Comparison of ENCODE assay signal across 1 cellular context in the genomic region with DNA sequence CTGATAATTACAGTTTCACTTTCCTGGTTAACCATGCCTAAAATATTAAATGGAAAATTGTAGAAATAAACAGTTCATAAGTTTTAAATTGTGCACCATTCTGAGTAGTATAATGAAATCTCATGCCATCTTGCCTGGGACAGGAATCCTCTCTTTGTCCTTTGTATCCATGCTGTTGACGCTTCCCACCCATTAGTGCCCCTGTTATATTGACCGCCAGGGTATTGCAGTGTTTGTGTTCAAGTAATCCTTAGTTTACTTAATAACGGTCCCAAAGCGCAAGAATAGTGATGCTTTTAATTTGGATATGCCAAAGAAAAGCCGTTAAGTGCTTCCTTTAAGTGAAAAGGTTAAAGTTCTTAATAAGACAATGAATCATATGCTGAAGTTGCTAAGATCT.
TF ChIP-seq lines count a peak whose summit lies in the region.

No MANE protein-coding gene starts in this region.

TF ChIP-seq in HepG2, 621 proteins besides CTCF, POLR2A, EP300 and RAD21 (continued from another document and continues in another):
- TF ChIP-seq, protein P1, sequence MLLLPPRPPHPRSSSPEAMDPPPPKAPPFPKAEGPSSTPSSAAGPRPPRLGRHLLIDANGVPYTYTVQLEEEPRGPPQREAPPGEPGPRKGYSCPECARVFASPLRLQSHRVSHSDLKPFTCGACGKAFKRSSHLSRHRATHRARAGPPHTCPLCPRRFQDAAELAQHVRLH (CRISPR knock-in tag; IDR thresholded peaks at IDR 0.05; ENCODE audit: borderline replicate concordance, low read depth), result no peak
- TF ChIP-seq ZFYVE20 (CRISPR knock-in tag; IDR thresholded peaks at IDR 0.05; ENCODE audit: borderline replicate concordance, low read depth) (no peak), CREB1 (IDR thresholded peaks at IDR 0.05) (no peak), CREB1 (CRISPR knock-in tag; IDR thresholded peaks at IDR 0.05) (0 out of 2 replicates have a peak, but pooled peaks have one; percentile 34), ZNF451 (CRISPR knock-in tag; IDR thresholded peaks at IDR 0.05) (no peak), SP1 (IDR thresholded peaks at IDR 0.05) (no peak), SP1 (CRISPR knock-in tag; IDR thresholded peaks at IDR 0.05) (no peak), ZKSCAN1 (IDR thresholded peaks at IDR 0.05; ENCODE audit: low read length) (no peak), SOX13 (IDR thresholded peaks at IDR 0.05) (no peak), SOX13 (CRISPR knock-in tag; conservative IDR thresholded peaks at IDR 0.05 in 1 of 2, IDR thresholded peaks at IDR 0.05 in 1 of 2) (peak in 1 of 2 experiments; percentile 43; a peak in 1 of 4 replicates), HMG20B (CRISPR knock-in tag; conservative IDR thresholded peaks at IDR 0.05) (no peak), ZNF761 (CRISPR knock-in tag; conservative IDR thresholded peaks at IDR 0.05) (no peak), ZNF33A (CRISPR knock-in tag; IDR thresholded peaks at IDR 0.05; ENCODE audit: borderline replicate concordance) (no peak), MAFG (CRISPR knock-in tag; IDR thresholded peaks at IDR 0.05) (no peak), NFYC (CRISPR knock-in tag; IDR thresholded peaks at IDR 0.05) (no peak), SCMH1 (CRISPR knock-in tag; IDR thresholded peaks at IDR 0.05; ENCODE audit: borderline replicate concordance) (no peak), PITX1 (CRISPR knock-in tag; IDR thresholded peaks at IDR 0.05) (0 out of 2 replicates have a peak, but pooled peaks have one; percentile 39), PRMT3 (CRISPR knock-in tag; IDR thresholded peaks at IDR 0.05; ENCODE audit: borderline replicate concordance, low read depth) (no peak), ERF (CRISPR knock-in tag; IDR thresholded peaks at IDR 0.05) (no peak), FOXA3 (CRISPR knock-in tag; IDR thresholded peaks at IDR 0.05) (peak; percentile 50), ELF3 (CRISPR knock-in tag; IDR thresholded peaks at IDR 0.05) (no peak), PHF20 (CRISPR knock-in tag; IDR thresholded peaks at IDR 0.05) (no peak), KMT2B (CRISPR knock-in tag; IDR thresholded peaks at IDR 0.05) (no peak), GATAD2A (CRISPR knock-in tag; IDR thresholded peaks at IDR 0.05) (peak; percentile 55), RARA (CRISPR knock-in tag; IDR thresholded peaks at IDR 0.05) (0 out of 2 replicates have a peak, but pooled peaks have one; percentile 28), RFXAP (CRISPR knock-in tag; IDR thresholded peaks at IDR 0.05; ENCODE audit: borderline replicate concordance) (no peak), ZNF75D (CRISPR knock-in tag; IDR thresholded peaks at IDR 0.05; ENCODE audit: borderline replicate concordance) (no peak), ZNF382 (CRISPR knock-in tag; IDR thresholded peaks at IDR 0.05; ENCODE audit: borderline replicate concordance) (no peak), ZNF775 (CRISPR knock-in tag; IDR thresholded peaks at IDR 0.05; ENCODE audit: borderline replicate concordance) (no peak), RELA (CRISPR knock-in tag; IDR thresholded peaks at IDR 0.05) (no peak), HCFC1 (IDR thresholded peaks at IDR 0.05; ENCODE audit: low read depth, low read length) (no peak), RFX3 (CRISPR knock-in tag; IDR thresholded peaks at IDR 0.05) (no peak), ATRX (CRISPR knock-in tag; IDR thresholded peaks at IDR 0.05; ENCODE audit: borderline replicate concordance) (no peak), MED8 (CRISPR knock-in tag; IDR thresholded peaks at IDR 0.05; ENCODE audit: insufficient replicate concordance) (no peak), ISL2 (CRISPR knock-in tag; IDR thresholded peaks at IDR 0.05) (no peak), ZNF232 (CRISPR knock-in tag; IDR thresholded peaks at IDR 0.05; ENCODE audit: borderline replicate concordance) (no peak), REXO4 (CRISPR knock-in tag; IDR thresholded peaks at IDR 0.05; ENCODE audit: borderline replicate concordance) (no peak), ZNF256 (CRISPR knock-in tag; conservative IDR thresholded peaks at IDR 0.05) (no peak), ZNF510 (CRISPR knock-in tag; IDR thresholded peaks at IDR 0.05; ENCODE audit: low read depth) (no peak), CHCHD3 (CRISPR knock-in tag; IDR thresholded peaks at IDR 0.05) (no peak), ZNF839 (CRISPR knock-in tag; IDR thresholded peaks at IDR 0.05; ENCODE audit: borderline replicate concordance) (no peak), NR1H2 (CRISPR knock-in tag; IDR thresholded peaks at IDR 0.05; ENCODE audit: borderline replicate concordance, low read depth) (no peak), TRIM24 (CRISPR knock-in tag; IDR thresholded peaks at IDR 0.05) (no peak), FOXP1 (IDR thresholded peaks at IDR 0.05) (no peak), FOXP1 (CRISPR knock-in tag; IDR thresholded peaks at IDR 0.05) (peak; percentile 53; the same call in 1 of the 2 replicates), THAP11 (CRISPR knock-in tag; IDR thresholded peaks at IDR 0.05) (no peak), ZNF160 (CRISPR knock-in tag; IDR thresholded peaks at IDR 0.05) (no peak)
- TF ChIP-seq, protein P2, sequence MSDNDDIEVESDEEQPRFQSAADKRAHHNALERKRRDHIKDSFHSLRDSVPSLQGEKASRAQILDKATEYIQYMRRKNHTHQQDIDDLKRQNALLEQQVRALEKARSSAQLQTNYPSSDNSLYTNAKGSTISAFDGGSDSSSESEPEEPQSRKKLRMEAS (IDR thresholded peaks at IDR 0.05), result no peak
- TF ChIP-seq, protein P3, sequence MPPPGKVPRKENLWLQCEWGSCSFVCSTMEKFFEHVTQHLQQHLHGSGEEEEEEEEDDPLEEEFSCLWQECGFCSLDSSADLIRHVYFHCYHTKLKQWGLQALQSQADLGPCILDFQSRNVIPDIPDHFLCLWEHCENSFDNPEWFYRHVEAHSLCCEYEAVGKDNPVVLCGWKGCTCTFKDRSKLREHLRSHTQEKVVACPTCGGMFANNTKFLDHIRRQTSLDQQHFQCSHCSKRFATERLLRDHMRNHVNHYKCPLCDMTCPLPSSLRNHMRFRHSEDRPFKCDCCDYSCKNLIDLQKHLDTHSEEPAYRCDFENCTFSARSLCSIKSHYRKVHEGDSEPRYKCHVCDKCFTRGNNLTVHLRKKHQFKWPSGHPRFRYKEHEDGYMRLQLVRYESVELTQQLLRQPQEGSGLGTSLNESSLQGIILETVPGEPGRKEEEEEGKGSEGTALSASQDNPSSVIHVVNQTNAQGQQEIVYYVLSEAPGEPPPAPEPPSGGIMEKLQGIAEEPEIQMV (CRISPR knock-in tag; IDR thresholded peaks at IDR 0.05; ENCODE audit: low read depth), result no peak
- TF ChIP-seq, protein P4, sequence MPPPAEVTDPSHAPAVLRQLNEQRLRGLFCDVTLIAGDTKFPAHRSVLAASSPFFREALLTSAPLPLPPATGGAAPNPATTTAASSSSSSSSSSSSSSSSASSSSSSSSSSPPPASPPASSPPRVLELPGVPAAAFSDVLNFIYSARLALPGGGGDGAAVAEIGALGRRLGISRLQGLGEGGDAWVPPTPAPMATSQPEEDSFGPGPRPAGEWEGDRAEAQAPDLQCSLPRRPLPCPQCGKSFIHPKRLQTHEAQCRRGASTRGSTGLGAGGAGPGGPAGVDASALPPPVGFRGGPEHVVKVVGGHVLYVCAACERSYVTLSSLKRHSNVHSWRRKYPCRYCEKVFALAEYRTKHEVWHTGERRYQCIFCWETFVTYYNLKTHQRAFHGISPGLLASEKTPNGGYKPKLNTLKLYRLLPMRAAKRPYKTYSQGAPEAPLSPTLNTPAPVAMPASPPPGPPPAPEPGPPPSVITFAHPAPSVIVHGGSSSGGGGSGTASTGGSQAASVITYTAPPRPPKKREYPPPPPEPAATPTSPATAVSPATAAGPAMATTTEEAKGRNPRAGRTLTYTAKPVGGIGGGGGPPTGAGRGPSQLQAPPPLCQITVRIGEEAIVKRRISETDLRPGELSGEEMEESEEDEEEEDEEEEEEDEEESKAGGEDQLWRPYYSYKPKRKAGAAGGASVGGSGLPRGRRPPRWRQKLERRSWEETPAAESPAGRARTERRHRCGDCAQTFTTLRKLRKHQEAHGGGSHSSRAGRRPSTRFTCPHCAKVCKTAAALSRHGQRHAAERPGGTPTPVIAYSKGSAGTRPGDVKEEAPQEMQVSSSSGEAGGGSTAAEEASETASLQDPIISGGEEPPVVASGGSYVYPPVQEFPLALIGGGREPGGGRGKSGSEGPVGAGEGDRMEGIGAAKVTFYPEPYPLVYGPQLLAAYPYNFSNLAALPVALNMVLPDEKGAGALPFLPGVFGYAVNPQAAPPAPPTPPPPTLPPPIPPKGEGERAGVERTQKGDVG (CRISPR knock-in tag; IDR thresholded peaks at IDR 0.05; ENCODE audit: borderline replicate concordance), result no peak
- TF ChIP-seq, protein P5, sequence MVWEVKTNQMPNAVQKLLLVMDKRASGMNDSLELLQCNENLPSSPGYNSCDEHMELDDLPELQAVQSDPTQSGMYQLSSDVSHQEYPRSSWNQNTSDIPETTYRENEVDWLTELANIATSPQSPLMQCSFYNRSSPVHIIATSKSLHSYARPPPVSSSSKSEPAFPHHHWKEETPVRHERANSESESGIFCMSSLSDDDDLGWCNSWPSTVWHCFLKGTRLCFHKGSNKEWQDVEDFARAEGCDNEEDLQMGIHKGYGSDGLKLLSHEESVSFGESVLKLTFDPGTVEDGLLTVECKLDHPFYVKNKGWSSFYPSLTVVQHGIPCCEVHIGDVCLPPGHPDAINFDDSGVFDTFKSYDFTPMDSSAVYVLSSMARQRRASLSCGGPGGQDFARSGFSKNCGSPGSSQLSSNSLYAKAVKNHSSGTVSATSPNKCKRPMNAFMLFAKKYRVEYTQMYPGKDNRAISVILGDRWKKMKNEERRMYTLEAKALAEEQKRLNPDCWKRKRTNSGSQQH (CRISPR knock-in tag; IDR thresholded peaks at IDR 0.05; ENCODE audit: low read depth), result no peak
- TF ChIP-seq, protein P6, sequence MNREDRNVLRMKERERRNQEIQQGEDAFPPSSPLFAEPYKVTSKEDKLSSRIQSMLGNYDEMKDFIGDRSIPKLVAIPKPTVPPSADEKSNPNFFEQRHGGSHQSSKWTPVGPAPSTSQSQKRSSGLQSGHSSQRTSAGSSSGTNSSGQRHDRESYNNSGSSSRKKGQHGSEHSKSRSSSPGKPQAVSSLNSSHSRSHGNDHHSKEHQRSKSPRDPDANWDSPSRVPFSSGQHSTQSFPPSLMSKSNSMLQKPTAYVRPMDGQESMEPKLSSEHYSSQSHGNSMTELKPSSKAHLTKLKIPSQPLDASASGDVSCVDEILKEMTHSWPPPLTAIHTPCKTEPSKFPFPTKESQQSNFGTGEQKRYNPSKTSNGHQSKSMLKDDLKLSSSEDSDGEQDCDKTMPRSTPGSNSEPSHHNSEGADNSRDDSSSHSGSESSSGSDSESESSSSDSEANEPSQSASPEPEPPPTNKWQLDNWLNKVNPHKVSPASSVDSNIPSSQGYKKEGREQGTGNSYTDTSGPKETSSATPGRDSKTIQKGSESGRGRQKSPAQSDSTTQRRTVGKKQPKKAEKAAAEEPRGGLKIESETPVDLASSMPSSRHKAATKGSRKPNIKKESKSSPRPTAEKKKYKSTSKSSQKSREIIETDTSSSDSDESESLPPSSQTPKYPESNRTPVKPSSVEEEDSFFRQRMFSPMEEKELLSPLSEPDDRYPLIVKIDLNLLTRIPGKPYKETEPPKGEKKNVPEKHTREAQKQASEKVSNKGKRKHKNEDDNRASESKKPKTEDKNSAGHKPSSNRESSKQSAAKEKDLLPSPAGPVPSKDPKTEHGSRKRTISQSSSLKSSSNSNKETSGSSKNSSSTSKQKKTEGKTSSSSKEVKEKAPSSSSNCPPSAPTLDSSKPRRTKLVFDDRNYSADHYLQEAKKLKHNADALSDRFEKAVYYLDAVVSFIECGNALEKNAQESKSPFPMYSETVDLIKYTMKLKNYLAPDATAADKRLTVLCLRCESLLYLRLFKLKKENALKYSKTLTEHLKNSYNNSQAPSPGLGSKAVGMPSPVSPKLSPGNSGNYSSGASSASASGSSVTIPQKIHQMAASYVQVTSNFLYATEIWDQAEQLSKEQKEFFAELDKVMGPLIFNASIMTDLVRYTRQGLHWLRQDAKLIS (CRISPR knock-in tag; IDR thresholded peaks at IDR 0.05), result no peak
